1 cellular context compared by ENCODE assay signal in genomic region chr21:36567216-36567917, GRCh38.
TF ChIP-seq lines count a peak whose summit lies in the region.

No MANE protein-coding gene starts in this region.

TF ChIP-seq in HEK293, 187 proteins besides CTCF, POLR2A, EP300 and RAD21 (continued from another document and continues in another):
- TF ChIP-seq, protein P1, sequence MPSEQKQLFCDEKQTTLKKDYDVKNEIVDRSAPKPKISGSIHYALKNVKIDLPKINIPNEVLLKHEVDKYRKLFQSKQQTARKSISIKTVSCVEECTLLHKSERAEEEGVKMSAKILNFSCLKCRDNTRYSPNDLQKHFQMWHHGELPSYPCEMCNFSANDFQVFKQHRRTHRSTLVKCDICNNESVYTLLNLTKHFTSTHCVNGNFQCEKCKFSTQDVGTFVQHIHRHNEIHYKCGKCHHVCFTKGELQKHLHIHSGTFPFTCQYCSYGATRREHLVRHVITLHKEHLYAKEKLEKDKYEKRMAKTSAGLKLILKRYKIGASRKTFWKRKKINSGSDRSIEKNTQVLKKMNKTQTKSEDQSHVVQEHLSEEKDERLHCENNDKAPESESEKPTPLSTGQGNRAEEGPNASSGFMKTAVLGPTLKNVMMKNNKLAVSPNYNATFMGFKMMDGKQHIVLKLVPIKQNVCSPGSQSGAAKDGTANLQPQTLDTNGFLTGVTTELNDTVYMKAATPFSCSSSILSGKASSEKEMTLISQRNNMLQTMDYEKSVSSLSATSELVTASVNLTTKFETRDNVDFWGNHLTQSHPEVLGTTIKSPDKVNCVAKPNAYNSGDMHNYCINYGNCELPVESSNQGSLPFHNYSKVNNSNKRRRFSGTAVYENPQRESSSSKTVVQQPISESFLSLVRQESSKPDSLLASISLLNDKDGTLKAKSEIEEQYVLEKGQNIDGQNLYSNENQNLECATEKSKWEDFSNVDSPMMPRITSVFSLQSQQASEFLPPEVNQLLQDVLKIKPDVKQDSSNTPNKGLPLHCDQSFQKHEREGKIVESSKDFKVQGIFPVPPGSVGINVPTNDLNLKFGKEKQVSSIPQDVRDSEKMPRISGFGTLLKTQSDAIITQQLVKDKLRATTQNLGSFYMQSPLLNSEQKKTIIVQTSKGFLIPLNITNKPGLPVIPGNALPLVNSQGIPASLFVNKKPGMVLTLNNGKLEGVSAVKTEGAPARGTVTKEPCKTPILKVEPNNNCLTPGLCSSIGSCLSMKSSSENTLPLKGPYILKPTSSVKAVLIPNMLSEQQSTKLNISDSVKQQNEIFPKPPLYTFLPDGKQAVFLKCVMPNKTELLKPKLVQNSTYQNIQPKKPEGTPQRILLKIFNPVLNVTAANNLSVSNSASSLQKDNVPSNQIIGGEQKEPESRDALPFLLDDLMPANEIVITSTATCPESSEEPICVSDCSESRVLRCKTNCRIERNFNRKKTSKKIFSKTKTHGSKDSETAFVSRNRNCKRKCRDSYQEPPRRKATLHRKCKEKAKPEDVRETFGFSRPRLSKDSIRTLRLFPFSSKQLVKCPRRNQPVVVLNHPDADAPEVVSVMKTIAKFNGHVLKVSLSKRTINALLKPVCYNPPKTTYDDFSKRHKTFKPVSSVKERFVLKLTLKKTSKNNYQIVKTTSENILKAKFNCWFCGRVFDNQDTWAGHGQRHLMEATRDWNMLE (tag by site-specific recombination; conservative IDR thresholded peaks at IDR 0.05; ENCODE audit: low read depth) = peak; percentile 68
- peak; percentile 99 for TF ChIP-seq ZNF843 (tag by site-specific recombination; IDR thresholded peaks at IDR 0.05)
- no peak for TF ChIP-seq ZNF146 (tag by site-specific recombination; IDR thresholded peaks at IDR 0.05)
- TF ChIP-seq ZNF830 (tag by site-specific recombination; IDR thresholded peaks at IDR 0.05; ENCODE audit: low read depth) = no peak
- TF ChIP-seq, protein P2, sequence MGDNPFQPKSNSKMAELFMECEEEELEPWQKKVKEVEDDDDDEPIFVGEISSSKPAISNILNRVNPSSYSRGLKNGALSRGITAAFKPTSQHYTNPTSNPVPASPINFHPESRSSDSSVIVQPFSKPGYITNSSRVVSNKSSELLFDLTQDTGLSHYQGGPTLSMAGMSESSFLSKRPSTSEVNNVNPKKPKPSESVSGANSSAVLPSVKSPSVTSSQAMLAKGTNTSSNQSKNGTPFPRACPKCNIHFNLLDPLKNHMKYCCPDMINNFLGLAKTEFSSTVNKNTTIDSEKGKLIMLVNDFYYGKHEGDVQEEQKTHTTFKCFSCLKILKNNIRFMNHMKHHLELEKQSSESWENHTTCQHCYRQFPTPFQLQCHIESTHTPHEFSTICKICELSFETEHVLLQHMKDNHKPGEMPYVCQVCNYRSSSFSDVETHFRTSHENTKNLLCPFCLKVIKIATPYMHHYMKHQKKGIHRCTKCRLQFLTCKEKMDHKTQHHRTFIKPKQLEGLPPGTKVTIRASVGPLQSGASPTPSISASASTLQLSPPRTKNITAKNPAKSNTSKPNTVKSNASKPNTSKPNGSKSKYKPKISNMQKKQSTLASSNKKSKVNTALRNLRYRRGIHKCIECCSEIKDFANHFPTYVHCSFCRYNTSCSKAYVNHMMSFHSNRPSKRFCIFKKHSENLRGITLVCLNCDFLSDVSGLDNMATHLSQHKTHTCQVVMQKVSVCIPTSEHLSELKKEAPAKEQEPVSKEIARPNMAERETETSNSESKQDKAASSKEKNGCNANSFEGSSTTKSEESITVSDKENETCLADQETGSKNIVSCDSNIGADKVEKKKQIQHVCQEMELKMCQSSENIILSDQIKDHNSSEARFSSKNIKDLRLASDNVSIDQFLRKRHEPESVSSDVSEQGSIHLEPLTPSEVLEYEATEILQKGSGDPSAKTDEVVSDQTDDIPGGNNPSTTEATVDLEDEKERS (tag by site-specific recombination; IDR thresholded peaks at IDR 0.05) = no peak
- TF ChIP-seq ATF2 (tag by site-specific recombination; IDR thresholded peaks at IDR 0.05; ENCODE audit: low read depth) = peak; percentile 70
- no peak for TF ChIP-seq KLF7 (tag by site-specific recombination; IDR thresholded peaks at IDR 0.05; ENCODE audit: borderline replicate concordance)
- 0 out of 2 replicates have a peak, but pooled peaks have one; percentile 77 for TF ChIP-seq ZNF624 (tag by site-specific recombination; IDR thresholded peaks at IDR 0.05)
- TF ChIP-seq IKZF3 (tag by site-specific recombination; IDR thresholded peaks at IDR 0.05) = peak; percentile 68
- TF ChIP-seq ZNF398 (tag by site-specific recombination; IDR thresholded peaks at IDR 0.05) = peak; percentile 51; the same call in 1 of the 2 replicates
- TF ChIP-seq ZFP69B (tag by site-specific recombination; IDR thresholded peaks at IDR 0.05) = peak; percentile 60; the same call in 1 of the 2 replicates
- no peak for TF ChIP-seq ZNF202 (tag by site-specific recombination; IDR thresholded peaks at IDR 0.05; ENCODE audit: borderline replicate concordance)
- TF ChIP-seq, protein P3, sequence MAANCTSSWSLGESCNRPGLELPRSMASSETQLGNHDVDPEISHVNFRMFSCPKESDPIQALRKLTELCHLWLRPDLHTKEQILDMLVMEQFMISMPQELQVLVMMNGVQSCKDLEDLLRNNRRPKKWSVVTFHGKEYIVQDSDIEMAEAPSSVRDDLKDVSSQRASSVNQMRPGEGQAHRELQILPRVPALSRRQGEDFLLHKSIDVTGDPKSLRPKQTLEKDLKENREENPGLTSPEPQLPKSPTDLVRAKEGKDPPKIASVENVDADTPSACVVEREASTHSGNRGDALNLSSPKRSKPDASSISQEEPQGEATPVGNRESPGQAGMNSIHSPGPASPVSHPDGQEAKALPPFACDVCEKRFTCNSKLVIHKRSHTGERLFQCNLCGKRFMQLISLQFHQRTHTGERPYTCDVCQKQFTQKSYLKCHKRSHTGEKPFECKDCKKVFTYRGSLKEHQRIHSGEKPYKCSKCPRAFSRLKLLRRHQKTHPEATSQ (tag by site-specific recombination; IDR thresholded peaks at IDR 0.05) = peak; percentile 86
- peak; percentile 83 for TF ChIP-seq YY1 (tag by site-specific recombination; IDR thresholded peaks at IDR 0.05)
- peak; percentile 90 for TF ChIP-seq TCF7L2 (IDR thresholded peaks at IDR 0.05; ENCODE audit: borderline replicate concordance, low read depth, low read length)
- TF ChIP-seq, protein P4, sequence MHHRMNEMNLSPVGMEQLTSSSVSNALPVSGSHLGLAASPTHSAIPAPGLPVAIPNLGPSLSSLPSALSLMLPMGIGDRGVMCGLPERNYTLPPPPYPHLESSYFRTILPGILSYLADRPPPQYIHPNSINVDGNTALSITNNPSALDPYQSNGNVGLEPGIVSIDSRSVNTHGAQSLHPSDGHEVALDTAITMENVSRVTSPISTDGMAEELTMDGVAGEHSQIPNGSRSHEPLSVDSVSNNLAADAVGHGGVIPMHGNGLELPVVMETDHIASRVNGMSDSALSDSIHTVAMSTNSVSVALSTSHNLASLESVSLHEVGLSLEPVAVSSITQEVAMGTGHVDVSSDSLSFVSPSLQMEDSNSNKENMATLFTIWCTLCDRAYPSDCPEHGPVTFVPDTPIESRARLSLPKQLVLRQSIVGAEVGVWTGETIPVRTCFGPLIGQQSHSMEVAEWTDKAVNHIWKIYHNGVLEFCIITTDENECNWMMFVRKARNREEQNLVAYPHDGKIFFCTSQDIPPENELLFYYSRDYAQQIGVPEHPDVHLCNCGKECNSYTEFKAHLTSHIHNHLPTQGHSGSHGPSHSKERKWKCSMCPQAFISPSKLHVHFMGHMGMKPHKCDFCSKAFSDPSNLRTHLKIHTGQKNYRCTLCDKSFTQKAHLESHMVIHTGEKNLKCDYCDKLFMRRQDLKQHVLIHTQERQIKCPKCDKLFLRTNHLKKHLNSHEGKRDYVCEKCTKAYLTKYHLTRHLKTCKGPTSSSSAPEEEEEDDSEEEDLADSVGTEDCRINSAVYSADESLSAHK (tag by site-specific recombination; IDR thresholded peaks at IDR 0.05) = peak; percentile 95
- peak; percentile 71; the same call in 1 of the 2 replicates for TF ChIP-seq ZNF558 (tag by site-specific recombination; IDR thresholded peaks at IDR 0.05)
- TF ChIP-seq ZBTB6 (tag by site-specific recombination; IDR thresholded peaks at IDR 0.05) = peak; percentile 78
- no peak for TF ChIP-seq ZNF214 (tag by site-specific recombination; IDR thresholded peaks at IDR 0.05; ENCODE audit: borderline replicate concordance)
- TF ChIP-seq ZNF645 (tag by site-specific recombination; IDR thresholded peaks at IDR 0.05) = peak; percentile 91
- peak; percentile 99 for TF ChIP-seq FEZF1 (tag by site-specific recombination; IDR thresholded peaks at IDR 0.05)
- peak; percentile 81 for TF ChIP-seq ZNF510 (tag by site-specific recombination; IDR thresholded peaks at IDR 0.05; ENCODE audit: insufficient replicate concordance)
- TF ChIP-seq ZNF138 (tag by site-specific recombination; IDR thresholded peaks at IDR 0.05; ENCODE audit: borderline replicate concordance) = no peak
- TF ChIP-seq ZXDB (tag by site-specific recombination; IDR thresholded peaks at IDR 0.05) = peak; percentile 97
- peak; percentile 85 for TF ChIP-seq ZNF423 (tag by site-specific recombination; IDR thresholded peaks at IDR 0.05)
- peak; percentile 74 for TF ChIP-seq ZNF629 (tag by site-specific recombination; IDR thresholded peaks at IDR 0.05)
- TF ChIP-seq ZBTB48 (tag by site-specific recombination; IDR thresholded peaks at IDR 0.05) = peak; percentile 53; the same call in 1 of the 2 replicates
- TF ChIP-seq ZNF354C (tag by site-specific recombination; IDR thresholded peaks at IDR 0.05; ENCODE audit: borderline replicate concordance, low read depth) = no peak
- no peak for TF ChIP-seq ZNF747 (tag by site-specific recombination; IDR thresholded peaks at IDR 0.05)
- peak; percentile 92 for TF ChIP-seq KLF10 (tag by site-specific recombination; IDR thresholded peaks at IDR 0.05)
- no peak for TF ChIP-seq ZNF677 (tag by site-specific recombination; IDR thresholded peaks at IDR 0.05)
- TF ChIP-seq PATZ1 (tag by site-specific recombination; IDR thresholded peaks at IDR 0.05) = peak; percentile 80
- peak; percentile 83 for TF ChIP-seq ZBTB8A (tag by site-specific recombination; IDR thresholded peaks at IDR 0.05)
- peak; percentile 98 for TF ChIP-seq ZEB2 (tag by site-specific recombination; IDR thresholded peaks at IDR 0.05)
- peak; percentile 95 for TF ChIP-seq GLIS1 (tag by site-specific recombination; IDR thresholded peaks at IDR 0.05)
- TF ChIP-seq, protein P5, sequence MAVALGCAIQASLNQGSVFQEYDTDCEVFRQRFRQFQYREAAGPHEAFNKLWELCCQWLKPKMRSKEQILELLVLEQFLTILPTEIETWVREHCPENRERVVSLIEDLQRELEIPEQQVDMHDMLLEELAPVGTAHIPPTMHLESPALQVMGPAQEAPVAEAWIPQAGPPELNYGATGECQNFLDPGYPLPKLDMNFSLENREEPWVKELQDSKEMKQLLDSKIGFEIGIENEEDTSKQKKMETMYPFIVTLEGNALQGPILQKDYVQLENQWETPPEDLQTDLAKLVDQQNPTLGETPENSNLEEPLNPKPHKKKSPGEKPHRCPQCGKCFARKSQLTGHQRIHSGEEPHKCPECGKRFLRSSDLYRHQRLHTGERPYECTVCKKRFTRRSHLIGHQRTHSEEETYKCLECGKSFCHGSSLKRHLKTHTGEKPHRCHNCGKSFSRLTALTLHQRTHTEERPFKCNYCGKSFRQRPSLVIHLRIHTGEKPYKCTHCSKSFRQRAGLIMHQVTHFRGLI (tag by site-specific recombination; IDR thresholded peaks at IDR 0.05) = 0 out of 2 replicates have a peak, but pooled peaks have one; percentile 42
